ENCODE assay signal across 11 cellular contexts in the genomic region with DNA sequence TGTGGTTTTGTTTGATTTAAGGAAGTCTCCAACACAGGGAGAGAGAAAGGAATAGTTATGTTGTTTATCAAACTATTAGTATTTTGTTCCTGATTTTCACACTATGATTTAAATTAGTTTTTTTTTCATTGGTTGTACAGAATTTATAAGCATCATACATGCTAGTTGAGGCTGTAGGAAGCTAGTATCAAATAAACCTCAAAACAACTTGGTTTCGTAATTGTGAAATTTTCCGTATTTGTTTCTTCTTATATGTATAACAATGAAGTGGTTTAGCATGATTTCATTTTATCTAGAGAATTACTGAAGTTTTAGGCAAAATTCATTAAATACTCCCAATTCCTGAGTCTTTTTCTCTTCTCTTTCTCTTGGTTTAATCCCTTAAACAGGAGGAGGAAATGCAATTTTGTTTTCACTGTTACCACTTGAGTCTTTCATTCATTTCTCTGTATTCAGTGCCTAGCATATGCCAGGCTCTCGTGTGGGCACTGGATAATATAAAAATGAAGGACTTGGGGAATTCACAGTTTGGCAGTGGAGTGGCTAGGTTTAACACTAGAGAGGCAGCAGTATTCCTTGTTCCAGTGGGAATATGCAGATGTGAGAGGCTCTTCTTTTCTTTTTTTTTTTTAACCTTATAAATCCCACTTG. TPM values are rescaled to one million over a fixed set of nuclear protein-coding genes. Genes with fewer than 3 reads are reported as not detected.
A peak's percentile ranks its signal among the peaks of the same experiment; 100 is the strongest.
DNase-seq lines count a peak whose midpoint lies in the region; ATAC-seq, FAIRE-seq and TF ChIP-seq lines count a peak whose summit lies in the region.
"Had no signal": no experiment of that assay in that cellular context is flagged by ENCODE, and none has a peak within 500 bp of the region (broad histone marks: within the 10 kb centered on the region; RNA-seq: fewer than 3 reads in every experiment).

No MANE protein-coding gene starts in this region.

- H4K20me1 ChIP-seq in GM12878 (ENCODE audit: control insufficient read depth, insufficient read depth): no peaks in the 10 kb centered on the region

- ATAC-seq in GM12878 (no peak), HG02981 (IDR thresholded peaks at IDR 0.05; ENCODE audit: unreplicated experiment) (no peak), GM18867 (IDR thresholded peaks at IDR 0.05; ENCODE audit: unreplicated experiment) (no peak), GM21381 (IDR thresholded peaks at IDR 0.05; ENCODE audit: unreplicated experiment) (no peak)

- no peak for FAIRE-seq in GM12878 (lab: Jason Lieb, UNC)

- no peaks in the 10 kb centered on the region for H3K9me3 Mint-ChIP-seq in MCF 10A (ENCODE audit: unreplicated experiment)

- peak overlapping the region; percentile 73 for H3K4me3 Mint-ChIP-seq in MCF 10A (ENCODE audit: unreplicated experiment)

- H3K4me3 ChIP-seq in breast epithelium (no peak overlapping the region), GM12878 (peak overlapping the region; percentile 84), mononuclear cell (ENCODE audit: low read length) (peak overlapping the region; percentile 84), tibial nerve (peak overlapping the region in 2 of 4 donors; percentile 73 to 99)

- 4% methylated on average over 3 of the region's 3 CpGs for WGBS in GM12878 (ENCODE audit: insufficient coverage, insufficient replicate concordance, low lambda C conversion rate, missing lambda C conversion rate)
- 56 to 60% methylated on average over 3 of the region's 3 CpGs for WGBS in tibial nerve, 2 donors

- TF ChIP-seq EP300 in GM12878 (IDR thresholded peaks at IDR 0.05; ENCODE audit: borderline replicate concordance in 1 of 2, control insufficient read depth in 1 of 2, low read depth in 2 of 2, low read length in 2 of 2): no peak
- no peak for TF ChIP-seq EP300 in tibial nerve (IDR thresholded peaks at IDR 0.05)

- no peaks in the 10 kb centered on the region for H3K36me3 ChIP-seq in breast epithelium
- H3K36me3 ChIP-seq in GM12878 (ENCODE audit: control insufficient read depth in 2 of 2, insufficient read depth in 2 of 2, low read length in 1 of 2): no peaks in the 10 kb centered on the region
- peaks cover 0 to 8% (median 0%) of the 10 kb centered on the region in 3 donors for H3K36me3 ChIP-seq in tibial nerve

- H3K9me3 ChIP-seq in breast epithelium: no peaks in the 10 kb centered on the region
- H3K9me3 ChIP-seq in GM12878 (replicated peaks; ENCODE audit: control insufficient read depth, insufficient read depth, low read length): no peaks in the 10 kb centered on the region
- no peaks in the 10 kb centered on the region for H3K9me3 ChIP-seq in mononuclear cell (ENCODE audit: low read depth, low read length)
- H3K9me3 ChIP-seq in tibial nerve: no peaks in the 10 kb centered on the region

- H3K4me1 ChIP-seq in breast epithelium: peaks cover 0 to 4% of the 10 kb centered on the region in 2 donors
- H3K4me1 ChIP-seq in GM12878 (ENCODE audit: control insufficient read depth, insufficient read depth, low read length): peaks cover 24% of the 10 kb centered on the region
- peaks cover 45% of the 10 kb centered on the region for H3K4me1 ChIP-seq in mononuclear cell (ENCODE audit: insufficient read depth, low read length)
- peaks cover 0 to 62% (median 22%) of the 10 kb centered on the region in 4 donors for H3K4me1 ChIP-seq in tibial nerve

- H3K9ac ChIP-seq in GM12878 (ENCODE audit: control insufficient read depth, insufficient read depth, low read length): peak overlapping the region; percentile 97

- DNase-seq in MCF 10A (ENCODE audit: unreplicated experiment) (no peak), breast epithelium (ENCODE audit: low spot score in 2 of 2) (no peak), GM12878 (ENCODE audit: low read depth, low spot score) (no peak), tibial nerve (ENCODE audit: low spot score in 2 of 2) (no peak)
- DNase-seq: kidney glomerular epithelial cell, NCI-H2081 treated with DMSO at 0.1 percent for 48 hours had no signal

- peaks cover 42% of the 10 kb centered on the region for H3K4me1 Mint-ChIP-seq in MCF 10A (ENCODE audit: insufficient read depth, unreplicated experiment)

- peak overlapping the region; percentile 46 for H3K4me2 ChIP-seq in GM12878 (ENCODE audit: control insufficient read depth, insufficient read depth)

- no peaks in the 10 kb centered on the region for H3K27me3 ChIP-seq in breast epithelium
- H3K27me3 ChIP-seq in GM12878 (replicated peaks in 1 of 2; ENCODE audit: control insufficient read depth in 2 of 2, insufficient read depth in 2 of 2, low read length in 1 of 2): no peaks in the 10 kb centered on the region
- no peaks in the 10 kb centered on the region for H3K27me3 ChIP-seq in mononuclear cell (ENCODE audit: insufficient read depth, low read length)
- H3K27me3 ChIP-seq in tibial nerve: no peaks in the 10 kb centered on the region

- CTCF ChIA-PET in MCF 10A (lab: Yijun Ruan, JAX) (interaction anchor here (0.6 to 11.6 kb wide), 11 partner anchors 15 to 1144 kb away, joined by 3 to 251 read pairs (median 3); no protein-coding TSS in a partner anchor), GM12878 (lab: Yijun Ruan, JAX) (interaction anchor here (0.6 to 15.3 kb wide), 15 partner anchors 7 to 390 kb away, joined by 3 to 636 read pairs (median 4); a partner anchor contains a TSS)

- no peak overlapping the region for H2AFZ ChIP-seq in GM12878 (ENCODE audit: control insufficient read depth, low read depth, low read length)

- no peak for TF ChIP-seq RAD21 in GM12878 (IDR thresholded peaks at IDR 0.05; ENCODE audit: insufficient read depth, low read depth, low read length)

- SMC1A ChIA-PET in GM12878 (lab: Charles Lee; ENCODE audit: uncharacterized antibody, unreplicated experiment): interaction anchor here (1.0 to 19.1 kb wide), 12 partner anchors 9 to 68 kb away, joined by 3 to 600 read pairs (median 8); a partner anchor contains a TSS

- intact Hi-C loops in MCF 10A (cut with micrococcal nuclease): no loop called here
- intact Hi-C loops in breast epithelium (cut with DNase I; ENCODE audit: low total_unique reads): no loop called here
- intact Hi-C loops in GM12878 (cut with micrococcal nuclease; ENCODE audit: unreplicated experiment): loop anchor here (2.0 to 10.0 kb wide), 2 partner anchors 45 to 589 kb away; a partner anchor contains a TSS

- no peaks in the 10 kb centered on the region for H3K27me3 Mint-ChIP-seq in MCF 10A (ENCODE audit: insufficient read depth, unreplicated experiment)

- H3K27ac ChIP-seq in breast epithelium (peak overlapping the region in 1 of 2 donors; percentile 90), GM12878 (ENCODE audit: control insufficient read depth, insufficient read depth) (peak overlapping the region; percentile 57), tibial nerve (peak overlapping the region; percentile 88 to 97 (median 96))
- H3K27ac ChIP-seq: C4-2B had no signal

- peak overlapping the region; percentile 91 for H3K27ac Mint-ChIP-seq in MCF 10A (ENCODE audit: low read depth, unreplicated experiment)

- TF ChIP-seq POLR2A in breast epithelium (IDR thresholded peaks at IDR 0.05) (no peak), GM12878 (IDR thresholded peaks at IDR 0.05; ENCODE audit: low read depth, low read length) (no peak), tibial nerve (IDR thresholded peaks at IDR 0.05) (no peak)

- POLR2A ChIA-PET in MCF 10A (lab: Yijun Ruan, JAX) (interaction anchor here (0.7 to 3.3 kb wide), 10 partner anchors 13 to 385 kb away, joined by 3 to 20 read pairs (median 4); no protein-coding TSS in a partner anchor), GM12878 (lab: Charles Lee) (interaction anchor here (1.4 to 7.2 kb wide), 8 partner anchors 8 to 469 kb away, joined by 4 to 104 read pairs (median 15); a partner anchor contains a TSS)

- BruUV-seq in MCF 10A (replicated peaks; lab: Mats Ljungman, UMichigan): no TSS peak
- no TSS peak for BruUV-seq in GM12878 (replicated peaks; lab: Mats Ljungman, UMichigan)

- in situ Hi-C loops in GM12878 (cut with MboI): no loop called here

- RAD21 ChIA-PET in GM12878 (lab: Charles Lee; ENCODE audit: unreplicated experiment): interaction anchor here (0.8 to 13.0 kb wide), 11 partner anchors 7 to 719 kb away, joined by 3 to 578 read pairs (median 5); a partner anchor contains a TSS

- peaks cover 63% of the 10 kb centered on the region for H3K79me2 ChIP-seq in GM12878 (ENCODE audit: control insufficient read depth, insufficient read depth, low read length)

- peaks cover 8% of the 10 kb centered on the region for H3K36me3 Mint-ChIP-seq in MCF 10A (ENCODE audit: insufficient read depth, unreplicated experiment)

- no peak for TF ChIP-seq CTCF in MCF 10A (IDR thresholded peaks at IDR 0.05; ENCODE audit: unreplicated experiment)
- no peak for TF ChIP-seq CTCF in breast epithelium (IDR thresholded peaks at IDR 0.05)
- no peak for TF ChIP-seq CTCF in GM12878 (IDR thresholded peaks at IDR 0.05 in 2 of 3, conservative IDR thresholded peaks at IDR 0.05 in 1 of 3; ENCODE audit: control insufficient read depth in 2 of 3, extremely low read depth in 1 of 3, insufficient read depth in 1 of 3, low read depth in 3 of 3, low read length in 3 of 3)
- no peak for TF ChIP-seq CTCF in tibial nerve (IDR thresholded peaks at IDR 0.05)

RNA-seq across cellular contexts. Expression of a gene that starts 1.8 kb away (rescaled TPM):
- 53.7 and 69.1 TPM in 2 replicates for total RNA-seq in MCF 10A (2022)
- 10 to 100 TPM; 40.6 to 62.9 (median 43.4) TPM for total RNA-seq in breast epithelium
- total RNA-seq in GM12878 (2013; cell fraction: nucleolus; rRNA removed): 411 and 416 TPM in 2 replicates
- total RNA-seq in GM12878 (2014; rRNA removed): 46.6 and 63.5 TPM in 2 replicates
- total RNA-seq in GM12878 (2014; rRNA removed; fragmentation: Illumina TruSeq; extraction: Trizol): 58.5 and 58.7 TPM in 2 replicates
- total RNA-seq in GM12878 (2021): 58.8 and 63.2 TPM in 2 replicates
- 31.6 TPM for polyA plus RNA-seq in GM12878 (2011; ENCODE audit: low read depth)
- 106 and 150 TPM in 2 replicates for polyA plus RNA-seq in GM12878 (2011; rRNA removed)
- 44.6 and 53.8 TPM in 2 replicates for polyA plus RNA-seq in GM12878 (2011; cell fraction: cytosol; rRNA removed)
- 92.8 and 95.4 TPM in 2 replicates for polyA plus RNA-seq in GM12878 (2011; cell fraction: nucleus; rRNA removed)
- 41.1 and 47.6 TPM in 2 replicates for polyA plus RNA-seq in GM12878 (2012)
- 51.6 and 60.5 TPM in 2 replicates for polyA plus RNA-seq in GM12878 (2014; fragmentation: Illumina TruSeq; extraction: Trizol)
- 10 to 100 TPM; 19.2 to 27.0 TPM for polyA plus RNA-seq in GM12878 (2014; fragmentation: Nextera tagmentation; extraction: Ambion mirVana)
- 26.5 and 31.5 TPM in 2 replicates for polyA plus RNA-seq in GM12878 (2014; rRNA removed)
- 10 to 100 TPM; 44.6 to 45.6 TPM for polyA plus RNA-seq in GM12878 (2016; fragmentation: Nextera tagmentation; extraction: Ambion mirVana)
- polyA minus RNA-seq in GM12878 (2011; rRNA and poly(A)+ RNA removed): 108 and 113 TPM in 2 replicates
- 38.9 and 51.6 TPM in 2 replicates for polyA minus RNA-seq in GM12878 (2011; cell fraction: cytosol; rRNA and poly(A)+ RNA removed)
- 121 and 158 TPM in 2 replicates for polyA minus RNA-seq in GM12878 (2011; cell fraction: nucleus; rRNA and poly(A)+ RNA removed)
- total RNA-seq in mononuclear cell: 457 TPM
- 10 to 100 TPM; 23.7 to 52.7 (median 38.3) TPM for total RNA-seq in tibial nerve

RNA-seq across cellular contexts. Expression of a gene that starts 50.3 kb away (rescaled TPM):
- total RNA-seq in MCF 10A (2022) (1.7 and 4.2 TPM in 2 replicates), breast epithelium (1 to 10 TPM; 2.6 to 4.9 (median 3.8) TPM), GM12878 (2014; rRNA removed) (9.9 and 13.4 TPM in 2 replicates), GM12878 (2014; rRNA removed; fragmentation: Illumina TruSeq; extraction: Trizol) (5.8 and 6.9 TPM in 2 replicates), GM12878 (2021) (12.8 and 13.3 TPM in 2 replicates), mononuclear cell (21.6 TPM), tibial nerve (10 to 100 TPM in 1 of 4 donors, 1 to 10 TPM in 3; 1.3 to 10.2 (median 2.7) TPM)
- total RNA-seq in GM12878 (2013; cell fraction: nucleolus; rRNA removed): 190 and 241 TPM in 2 replicates
- polyA plus RNA-seq in GM12878 (2011; ENCODE audit: low read depth): 4.5 TPM
- polyA plus RNA-seq in GM12878 (2011; rRNA removed) (10.4 and 18.6 TPM in 2 replicates), GM12878 (2014; fragmentation: Illumina TruSeq; extraction: Trizol) (6.6 and 7.6 TPM in 2 replicates), GM12878 (2014; fragmentation: Nextera tagmentation; extraction: Ambion mirVana) (1 to 10 TPM; 1.0 to 1.6 TPM), GM12878 (2014; rRNA removed) (9.9 and 11.6 TPM in 2 replicates), GM12878 (2016; fragmentation: Nextera tagmentation; extraction: Ambion mirVana) (1 to 10 TPM; 4.3 to 4.5 TPM)
- 24.3 and 24.8 TPM in 2 replicates for polyA plus RNA-seq in GM12878 (2011; cell fraction: cytosol; rRNA removed)
- 58.1 and 59.5 TPM in 2 replicates for polyA plus RNA-seq in GM12878 (2011; cell fraction: nucleus; rRNA removed)
- 8.1 and 9.0 TPM in 2 replicates for polyA plus RNA-seq in GM12878 (2012)
- polyA minus RNA-seq in GM12878 (2011; rRNA and poly(A)+ RNA removed): 39.9 and 63.9 TPM in 2 replicates
- 13.1 and 17.5 TPM in 2 replicates for polyA minus RNA-seq in GM12878 (2011; cell fraction: cytosol; rRNA and poly(A)+ RNA removed)
- polyA minus RNA-seq in GM12878 (2011; cell fraction: nucleus; rRNA and poly(A)+ RNA removed): 39.9 and 55.8 TPM in 2 replicates

Comparison
In these comparisons a context has a peak if more than half of its experiments do, and no peak if none do; other contexts are left out.
1. H3K4me3 ChIP-seq: peak in GM12878 (single experiment) and mononuclear cell (single experiment); none in breast epithelium (0 of 3).